17 cellular contexts compared by ENCODE assay signal in genomic region chr20:31934968-31935764, GRCh38. TPM values are rescaled to one million over a fixed set of nuclear protein-coding genes. Genes with fewer than 3 reads are reported as not detected.
DNase-seq lines count a peak whose midpoint lies in the region; ATAC-seq, FAIRE-seq and TF ChIP-seq lines count a peak whose summit lies in the region.
"Had no signal": no experiment of that assay in that cellular context is flagged by ENCODE, and none has a peak within 500 bp of the region (broad histone marks: within the 10 kb centered on the region; RNA-seq: fewer than 3 reads in every experiment).

No MANE protein-coding gene starts in this region.

- H2BK5ac ChIP-seq in neuronal stem cell (ENCODE audit: low read length) = peak overlapping the region; percentile 14

- H3K4me2 ChIP-seq in Loucy (ENCODE audit: low read depth, low read length, poor library complexity, severe bottlenecking) = no peak overlapping the region
- no peak overlapping the region for H3K4me2 ChIP-seq in K562 (ENCODE audit: insufficient read depth, low read length)
- H3K4me2 ChIP-seq in neuronal stem cell (ENCODE audit: insufficient read depth, low read length, poor library complexity, severe bottlenecking) = no peak overlapping the region
- H3K4me2 ChIP-seq: smooth muscle cell had no signal

- H3K14ac ChIP-seq in neuronal stem cell (ENCODE audit: low read length) = no peak overlapping the region

- TF ChIP-seq POLR2A in K562 (conservative IDR thresholded peaks at IDR 0.05) = no peak
- no peak for TF ChIP-seq POLR2A in gastroesophageal sphincter (IDR thresholded peaks at IDR 0.05)

- ATAC-seq in K562 (peak; percentile 67; the same call in 2 of the 3 replicates), GM18867 (IDR thresholded peaks at IDR 0.05; ENCODE audit: unreplicated experiment) (no peak), gastroesophageal sphincter (no peak)
- ATAC-seq: left ventricle myocardium superior had no signal

- no peak for DNase-seq in GM06990 (ENCODE audit: extremely low read depth, insufficient read length)
- DNase-seq in K562 (ENCODE audit: extremely low read depth in 1 of 4, low spot score in 3 of 4) = no peak
- DNase-seq in neuronal stem cell (ENCODE audit: low spot score) = no peak
- DNase-seq in RKO (ENCODE audit: low spot score) = no peak
- no peak for DNase-seq in OCI-M1 (lab: John Stamatoyannopoulos, UW)
- DNase-seq: activated CD8-positive, alpha-beta memory T cell treated with anti-CD3 and anti-CD28 coated beads for 24 hours; left ventricle myocardium superior; MG63; NCI-H2081; NCI-H524 treated with DMSO at 0.1 percent for 48 hours; Peyer's patch had no signal

- no peaks in the 10 kb centered on the region for H3F3A ChIP-seq in Loucy (ENCODE audit: low read depth)

- TF ChIP-seq EP300 in K562 (IDR thresholded peaks at IDR 0.05; ENCODE audit: low read length) = no peak
- no peak for TF ChIP-seq EP300 in gastroesophageal sphincter (IDR thresholded peaks at IDR 0.05)

- POLR2A ChIA-PET in K562 (lab: Yijun Ruan, JAX) = interaction anchor here (0.8 to 1.1 kb wide), 3 partner anchors 9 to 24 kb away, joined by 3 read pairs; no protein-coding TSS in a partner anchor

- H3K79me2 ChIP-seq in Loucy (ENCODE audit: insufficient read depth, low read length) = no peaks in the 10 kb centered on the region
- no peaks in the 10 kb centered on the region for H3K79me2 ChIP-seq in K562 (ENCODE audit: control insufficient read depth, insufficient read depth, low read length)

- no peaks in the 10 kb centered on the region for H4K20me1 ChIP-seq in Loucy (ENCODE audit: insufficient read depth, low read length, poor library complexity, severe bottlenecking)
- H4K20me1 ChIP-seq in K562 (replicated peaks; ENCODE audit: control insufficient read depth, insufficient read depth, low read length) = peaks cover 16% of the 10 kb centered on the region

- H3K23ac ChIP-seq in neuronal stem cell (ENCODE audit: low read depth, low read length, poor library complexity) = no peak overlapping the region

- intact Hi-C loops in K562 (cut with micrococcal nuclease) = no loop called here

- H3K18ac ChIP-seq in neuronal stem cell (ENCODE audit: low read length) = peak overlapping the region; percentile 5

- no peaks in the 10 kb centered on the region for H3K4me1 ChIP-seq in Loucy (ENCODE audit: insufficient read depth, low read length, poor library complexity, severe bottlenecking)
- peaks cover 0 to 3% of the 10 kb centered on the region in 2 experiments; a peak in 1 of 5 replicates for H3K4me1 ChIP-seq in K562 (replicated peaks in 1 of 2; ENCODE audit: control insufficient read depth in 2 of 2, insufficient read depth in 2 of 2, low read length in 2 of 2)
- peaks cover 0 to 2% of the 10 kb centered on the region in 2 donors for H3K4me1 ChIP-seq in neuronal stem cell (ENCODE audit: control insufficient read depth in 2 of 2, insufficient read depth in 1 of 2, low read depth in 1 of 2, low read length in 2 of 2)
- no peaks in the 10 kb centered on the region for H3K4me1 ChIP-seq in gastroesophageal sphincter
- H3K4me1 ChIP-seq: Peyer's patch had no signal

- H4K8ac ChIP-seq in neuronal stem cell (ENCODE audit: low read depth, low read length) = no peak overlapping the region

- no TSS peak for BruUV-seq in K562 (replicated peaks; lab: Mats Ljungman, UMichigan)

- no peaks in the 10 kb centered on the region for H3K27me3 ChIP-seq in GM06990 (replicated peaks; ENCODE audit: control insufficient read depth, insufficient read depth, low read length)
- H3K27me3 ChIP-seq in Loucy (ENCODE audit: insufficient read depth, low read length, poor library complexity, severe bottlenecking) = no peaks in the 10 kb centered on the region
- peaks cover 4 to 22% of the 10 kb centered on the region in 2 experiments; a peak in 3 of 5 replicates for H3K27me3 ChIP-seq in K562 (ENCODE audit: control insufficient read depth in 2 of 2, insufficient read depth in 2 of 2, low read length in 2 of 2)
- H3K27me3 ChIP-seq in neuronal stem cell (ENCODE audit: control insufficient read depth in 3 of 3, insufficient read depth in 3 of 3, low read depth in 1 of 3, low read length in 3 of 3) = peaks cover 0 to 9% (median 0%) of the 10 kb centered on the region in 3 experiments
- no peaks in the 10 kb centered on the region for H3K27me3 ChIP-seq in gastroesophageal sphincter
- H3K27me3 ChIP-seq: MG63, Peyer's patch had no signal

- no peak overlapping the region for H2BK15ac ChIP-seq in neuronal stem cell (ENCODE audit: low read length)

- no peaks in the 10 kb centered on the region for H3K36me3 ChIP-seq in GM06990 (ENCODE audit: control insufficient read depth, insufficient read depth, low read length)
- no peaks in the 10 kb centered on the region for H3K36me3 ChIP-seq in Loucy (ENCODE audit: insufficient read depth, low read length)
- no peaks in the 10 kb centered on the region for H3K36me3 ChIP-seq in K562 (ENCODE audit: control insufficient read depth, insufficient read depth, low read length)
- peaks cover 0 to 1% of the 10 kb centered on the region in 2 donors for H3K36me3 ChIP-seq in neuronal stem cell (replicated peaks in 1 of 2; ENCODE audit: control insufficient read depth in 2 of 2, insufficient read depth in 2 of 2, low read length in 2 of 2)
- no peaks in the 10 kb centered on the region for H3K36me3 ChIP-seq in gastroesophageal sphincter
- H3K36me3 ChIP-seq: MG63, Peyer's patch had no signal

- H2BK12ac ChIP-seq in neuronal stem cell (ENCODE audit: low read length) = no peak overlapping the region

- H3K4me3 ChIP-seq in GM06990 (replicated peaks; ENCODE audit: low read depth, low read length) (no peak overlapping the region), Loucy (ENCODE audit: low read length, poor library complexity, severe bottlenecking) (no peak overlapping the region), K562 (no peak overlapping the region), neuronal stem cell (ENCODE audit: low read length in 2 of 2) (no peak overlapping the region), gastroesophageal sphincter (no peak overlapping the region)
- H3K4me3 ChIP-seq: MG63, Peyer's patch, smooth muscle cell had no signal

- no peak for FAIRE-seq in K562 (lab: Jason Lieb, UNC)

- H2AFZ ChIP-seq in Loucy (ENCODE audit: low read length) = no peak overlapping the region
- no peak overlapping the region for H2AFZ ChIP-seq in K562 (ENCODE audit: low read depth, low read length)
- H2AFZ ChIP-seq in neuronal stem cell (ENCODE audit: low read length) = peak overlapping the region; percentile 59

- H4K91ac ChIP-seq in neuronal stem cell (ENCODE audit: low read depth, low read length, poor library complexity) = no peak overlapping the region

- H2BK120ac ChIP-seq in neuronal stem cell (ENCODE audit: low read depth, low read length) = no peak overlapping the region

- H3K9ac ChIP-seq in Loucy (ENCODE audit: low read depth, low read length, poor library complexity, severe bottlenecking) (no peak overlapping the region), K562 (ENCODE audit: insufficient read depth in 1 of 2, low read depth in 2 of 2, low read length in 2 of 2) (no peak overlapping the region), neuronal stem cell (ENCODE audit: low read depth, low read length, poor library complexity) (peak overlapping the region; percentile 33)

- TF ChIP-seq CTCF in GM06990 (IDR thresholded peaks at IDR 0.05; ENCODE audit: insufficient read depth, low read length, poor library complexity, severe bottlenecking) (peak; percentile 16), Loucy (conservative IDR thresholded peaks at IDR 0.05; ENCODE audit: low read length) (peak; percentile 46), K562 (IDR thresholded peaks at IDR 0.05 in 2 of 3, conservative IDR thresholded peaks at IDR 0.05 in 1 of 3; ENCODE audit: insufficient read depth in 2 of 3, low read depth in 1 of 3, low read length in 3 of 3) (peak; percentile 7 to 35 (median 31); a peak in 2 of 6 replicates), gastroesophageal sphincter (IDR thresholded peaks at IDR 0.05) (no peak)

- CTCF ChIA-PET in K562 (lab: Yijun Ruan, JAX; ENCODE audit: low intra/inter-chr PET ratio) = interaction anchor here (0.6 kb wide), 1 partner anchor 58 kb away, joined by 3 read pairs; no protein-coding TSS in a partner anchor

- H3K4ac ChIP-seq in neuronal stem cell (ENCODE audit: low read length) = no peak overlapping the region

- no peak overlapping the region for H3K27ac ChIP-seq in K562 (ENCODE audit: extremely low read depth, low read depth, low read length)
- no peak overlapping the region for H3K27ac ChIP-seq in neuronal stem cell (replicated peaks; ENCODE audit: low read length)
- no peak overlapping the region for H3K27ac ChIP-seq in gastroesophageal sphincter
- H3K27ac ChIP-seq: Peyer's patch had no signal

- 4% methylated on average over 8 of the region's 8 CpGs for WGBS in K562 (ENCODE audit: insufficient coverage, low coverage, missing lambda C conversion rate)
- no CpG with 5 or more reads among the region's 8 CpGs for WGBS in neuronal stem cell (ENCODE audit: extremely low coverage in 2 of 2, insufficient read length in 2 of 2, insufficient replicate concordance in 1 of 2), 2 donors
- 20 to 68% methylated on average over 2 to 4 of the region's 8 CpGs for WGBS in gastroesophageal sphincter (ENCODE audit: low coverage in 1 of 2), 2 donors

- H3K9me3 ChIP-seq in Loucy (ENCODE audit: insufficient read depth, low read depth, low read length) (no peaks in the 10 kb centered on the region), K562 (replicated peaks; ENCODE audit: control insufficient read depth, insufficient read depth, low read depth, low read length) (no peaks in the 10 kb centered on the region), neuronal stem cell (replicated peaks in 1 of 2; ENCODE audit: control insufficient read depth in 2 of 2, insufficient read depth in 1 of 2, low read depth in 1 of 2, low read length in 2 of 2) (no peaks in the 10 kb centered on the region), gastroesophageal sphincter (no peaks in the 10 kb centered on the region)
- H3K9me3 ChIP-seq: MG63, Peyer's patch had no signal

- H3K9me2 ChIP-seq in Loucy (replicated peaks; ENCODE audit: low read depth, low read length) = no peaks in the 10 kb centered on the region

- in situ Hi-C loops in K562 (cut with MboI) = no loop called here

- H3K9me1 ChIP-seq in K562 (ENCODE audit: control insufficient read depth, insufficient read depth, low read length) = no peaks in the 10 kb centered on the region

- peak overlapping the region; percentile 53 for H2AK5ac ChIP-seq in neuronal stem cell (ENCODE audit: low read depth, low read length)

- no peak for TF ChIP-seq RAD21 in K562 (CRISPR knock-in tag; conservative IDR thresholded peaks at IDR 0.05 in 1 of 2, IDR thresholded peaks at IDR 0.05 in 1 of 2)

- H3K79me1 ChIP-seq in neuronal stem cell (ENCODE audit: low read depth, low read length) = no peaks in the 10 kb centered on the region

RNA-seq across cellular contexts. Expression of gene PDRG1, which starts 16.7 kb away (rescaled TPM):
- total RNA-seq in K562 (2011; cell fraction: chromatin; rRNA removed; ENCODE audit: low replicate concordance) = 7.2 and 10.9 TPM in 2 replicates
- total RNA-seq in K562 (2011; cell fraction: nucleolus; rRNA removed) = 8.9 and 9.8 TPM in 2 replicates
- total RNA-seq in K562 (2011; cell fraction: nucleoplasm; rRNA removed) = 10.8 and 12.4 TPM in 2 replicates
- total RNA-seq in K562 (2014; rRNA removed) = 19.9 and 22.2 TPM in 2 replicates
- total RNA-seq in K562 (2014; rRNA removed; fragmentation: Illumina TruSeq; extraction: Trizol) = 11.6 and 12.6 TPM in 2 replicates
- 13.4 and 14.1 TPM in 2 replicates for total RNA-seq in K562 (2015; rRNA removed; fragmentation: Illumina TruSeq; extraction: Trizol)
- 25.2 and 26.1 TPM in 2 replicates for total RNA-seq in K562 (2021)
- 24.8 and 27.8 TPM in 2 replicates for polyA plus RNA-seq in K562 (2011; rRNA removed)
- 23.2 and 23.9 TPM in 2 replicates for polyA plus RNA-seq in K562 (2011; cell fraction: cytosol; rRNA removed)
- 13.6 and 15.4 TPM in 2 replicates for polyA plus RNA-seq in K562 (2011; cell fraction: nucleus; rRNA removed)
- 20.8 and 24.1 TPM in 2 replicates for polyA plus RNA-seq in K562 (2012)
- 23.4 and 24.6 TPM in 2 replicates for polyA plus RNA-seq in K562 (2014; fragmentation: Illumina TruSeq; extraction: Trizol)
- polyA plus RNA-seq in K562 (2014; fragmentation: Nextera tagmentation; extraction: Ambion mirVana) = 10 to 100 TPM; 38.5 to 58.6 TPM
- polyA plus RNA-seq in K562 (2014; rRNA removed) = 31.6 and 32.2 TPM in 2 replicates
- polyA minus RNA-seq in K562 (2011; rRNA and poly(A)+ RNA removed) = 6.9 and 8.1 TPM in 2 replicates
- 6.5 TPM in 2 replicates for polyA minus RNA-seq in K562 (2011; cell fraction: cytosol; rRNA and poly(A)+ RNA removed)
- polyA minus RNA-seq in K562 (2011; cell fraction: nucleus; rRNA and poly(A)+ RNA removed) = 4.8 and 5.6 TPM in 2 replicates
- polyA plus RNA-seq in neuronal stem cell (2013, experiment 1 of 2) = 20.2 TPM
- polyA plus RNA-seq in neuronal stem cell (2013, experiment 2 of 2) = 20.3 TPM
- 10 to 100 TPM; 10.5 to 11.2 (median 11.0) TPM for total RNA-seq in gastroesophageal sphincter

RNA-seq across cellular contexts. Expression of gene XKR7, which starts 32.8 kb away (rescaled TPM):
- not detected in 2 replicates for total RNA-seq in K562 (2011; cell fraction: chromatin; rRNA removed; ENCODE audit: low replicate concordance)
- total RNA-seq in K562 (2011; cell fraction: nucleolus; rRNA removed) = not detected in 2 replicates
- total RNA-seq in K562 (2011; cell fraction: nucleoplasm; rRNA removed) = not detected in 2 replicates
- total RNA-seq in K562 (2014; rRNA removed) = not detected in 2 replicates
- total RNA-seq in K562 (2014; rRNA removed; fragmentation: Illumina TruSeq; extraction: Trizol) = not detected in 2 replicates
- not detected in 2 replicates for total RNA-seq in K562 (2015; rRNA removed; fragmentation: Illumina TruSeq; extraction: Trizol)
- total RNA-seq in K562 (2021) = 0.02 TPM in 1 of 2 replicates, not detected in the other
- not detected in 2 replicates for polyA plus RNA-seq in K562 (2011; rRNA removed)
- under 0.01 TPM in 1 of 2 replicates, not detected in the other for polyA plus RNA-seq in K562 (2011; cell fraction: cytosol; rRNA removed)
- not detected in 2 replicates for polyA plus RNA-seq in K562 (2011; cell fraction: nucleus; rRNA removed)
- polyA plus RNA-seq in K562 (2012) = not detected in 2 replicates
- not detected in 2 replicates for polyA plus RNA-seq in K562 (2014; fragmentation: Illumina TruSeq; extraction: Trizol)
- not detected for polyA plus RNA-seq in K562 (2014; fragmentation: Nextera tagmentation; extraction: Ambion mirVana)
- polyA plus RNA-seq in K562 (2014; rRNA removed) = not detected in 2 replicates
- polyA minus RNA-seq in K562 (2011; rRNA and poly(A)+ RNA removed) = not detected in 2 replicates
- not detected in 2 replicates for polyA minus RNA-seq in K562 (2011; cell fraction: cytosol; rRNA and poly(A)+ RNA removed)
- polyA minus RNA-seq in K562 (2011; cell fraction: nucleus; rRNA and poly(A)+ RNA removed) = not detected in 2 replicates
- 0.06 TPM for polyA plus RNA-seq in neuronal stem cell (2013, experiment 1 of 2)
- 0.07 TPM for polyA plus RNA-seq in neuronal stem cell (2013, experiment 2 of 2)
- under 1 TPM in 2 of 4 donors, not detected in 2; 0.04 to 0.07 TPM for total RNA-seq in gastroesophageal sphincter
- total RNA-seq: HT-29, left ventricle myocardium superior, osteocyte, smooth muscle cell had no signal
- polyA plus RNA-seq: smooth muscle cell had no signal

Comparison
In these comparisons a context has a peak if more than half of its experiments do, and no peak if none do; other contexts are left out.
1. CTCF ChIP-seq: peak in GM06990 (single experiment), Loucy (single experiment) and K562 (3 of 3); none in gastroesophageal sphincter (0 of 4).